27 cellular contexts compared by ENCODE assay signal in genomic region chrX:103658681-103659433, GRCh38. TPM values are rescaled to one million over a fixed set of nuclear protein-coding genes. Genes with fewer than 3 reads are reported as not detected.
DNase-seq lines count a peak whose midpoint lies in the region; ATAC-seq, FAIRE-seq and TF ChIP-seq lines count a peak whose summit lies in the region.
"Had no signal": no experiment of that assay in that cellular context is flagged by ENCODE, and none has a peak within 500 bp of the region (broad histone marks: within the 10 kb centered on the region; RNA-seq: fewer than 3 reads in every experiment).

No MANE protein-coding gene starts in this region.

- ATAC-seq in A549 (no peak; a peak in 2 of 6 replicates), GM19328 (IDR thresholded peaks at IDR 0.05; ENCODE audit: unreplicated experiment) (no peak), GM18868 (IDR thresholded peaks at IDR 0.05; ENCODE audit: unreplicated experiment) (no peak)
- ATAC-seq: HCT116 had no signal

- H3K9me3 ChIP-seq in A549 = no peaks in the 10 kb centered on the region
- H3K9me3 ChIP-seq: BLaER1 had no signal

- no peak for TF ChIP-seq POLR2A in A549 (IDR thresholded peaks at IDR 0.05; ENCODE audit: low read length)

- CTCF ChIA-PET in A549 (lab: Yijun Ruan, JAX) = no interaction called here

- WGBS in A549 (ENCODE audit: missing lambda C conversion rate) = 47% methylated on average over 5 of the region's 5 CpGs

- TF ChIP-seq EP300 in A549 (IDR thresholded peaks at IDR 0.05) = no peak

- peaks cover 37% of the 10 kb centered on the region for H3K4me1 ChIP-seq in A549

- H3K4me2 ChIP-seq in A549 = peak overlapping the region; percentile 47
- H3K4me2 ChIP-seq: BLaER1 had no signal

- H3K4me3 ChIP-seq in A549 (no peak overlapping the region), LNCaP clone FGC (ENCODE audit: low read depth, low read length) (no peak overlapping the region), fibroblast of villous mesenchyme (ENCODE audit: low read depth, low read length) (no peak overlapping the region)
- H3K4me3 ChIP-seq: BLaER1, SK-N-MC had no signal

- TF ChIP-seq CTCF in 22Rv1 (IDR thresholded peaks at IDR 0.05) (no peak), A549 (IDR thresholded peaks at IDR 0.05) (no peak), LNCaP clone FGC (IDR thresholded peaks at IDR 0.05; ENCODE audit: control insufficient read depth, extremely low read depth, insufficient read depth) (no peak), fibroblast of villous mesenchyme (IDR thresholded peaks at IDR 0.05; ENCODE audit: insufficient read depth, low read depth, low read length) (no peak)

- FAIRE-seq in A549 (lab: Jason Lieb, UNC) = no peak
- FAIRE-seq: GM12891, GM19239 had no signal

- H3K27ac ChIP-seq in 22Rv1 (peak overlapping the region; percentile 46), A549 (peak overlapping the region; percentile 39 to 49; a peak in 3 of 6 replicates)
- H3K27ac ChIP-seq: BLaER1, HL-60, RWPE1, SK-N-MC had no signal

- no peak for TF ChIP-seq RAD21 in A549 (conservative IDR thresholded peaks at IDR 0.05 in 1 of 2, IDR thresholded peaks at IDR 0.05 in 1 of 2)

- POLR2A ChIA-PET in A549 (lab: Yijun Ruan, JAX) = no interaction called here

- DNase-seq in A549 (ENCODE audit: low read depth in 1 of 2, low spot score in 1 of 2) (no peak), LNCaP clone FGC (ENCODE audit: low read depth) (peak; percentile 37), fibroblast of villous mesenchyme (ENCODE audit: low read depth) (peak; percentile 16), amniotic stem cell (lab: John Stamatoyannopoulos, UW) (no peak)
- DNase-seq: CD4-positive, alpha-beta T cell; DMS79 treated with DMSO at 0.1 percent for 48 hours; GF-D8; NCI-H1092 treated with DMSO at 0.1 percent for 48 hours; NCI-H1436; NCI-H1930; NCI-H2107; NCI-H524; NCI-H748 treated with DMSO at 0.1 percent for 48 hours; NK-92 treated with Interleukin-12 subunit alpha and Interleukin-12 subunit beta, amount 100 ng/mL, for 24 hours; SHP77; SW 1271 had no signal

TF ChIP-seq in A549, 52 proteins besides CTCF, POLR2A, EP300 and RAD21:
- peak; percentile 61; the same call in 1 of the 2 replicates for TF ChIP-seq GATA3 (IDR thresholded peaks at IDR 0.05; ENCODE audit: borderline replicate concordance)
- TF ChIP-seq HEYL (CRISPR knock-in tag; IDR thresholded peaks at IDR 0.05) = no peak
- no peak for TF ChIP-seq KDM5A (IDR thresholded peaks at IDR 0.05)

RNA-seq across cellular contexts. Expression of gene MORF4L2, which starts 27.6 kb away (rescaled TPM):
- polyA plus RNA-seq in A549 (2011; rRNA removed) (572 and 582 TPM in 2 replicates), A549 (2017; fragmentation: RNase III; extraction: RNeasy Plus Mini Kit Qiagen cat#74134 plus additional on column Dnase treatment) (482 to 521 TPM (median 493 TPM) in 3 replicates)
- polyA plus RNA-seq in A549 (2012; cell fraction: cytosol; rRNA removed) = 203 and 213 TPM in 2 replicates
- polyA plus RNA-seq in A549 (2012; cell fraction: nucleus; rRNA removed) = 126 and 251 TPM in 2 replicates
- polyA minus RNA-seq in A549 (2011; rRNA and poly(A)+ RNA removed) = 155 and 169 TPM in 2 replicates
- 933 and 1,365 TPM in 2 replicates for total RNA-seq in fibroblast of villous mesenchyme

RNA-seq across cellular contexts. Expression of gene TCEAL1, which starts 30.1 kb away (rescaled TPM):
- polyA plus RNA-seq in A549 (2011; rRNA removed) = 29.7 and 40.7 TPM in 2 replicates
- polyA plus RNA-seq in A549 (2012; cell fraction: cytosol; rRNA removed) = 18.1 and 18.9 TPM in 2 replicates
- 11.1 and 16.2 TPM in 2 replicates for polyA plus RNA-seq in A549 (2012; cell fraction: nucleus; rRNA removed)
- polyA plus RNA-seq in A549 (2017; fragmentation: RNase III; extraction: RNeasy Plus Mini Kit Qiagen cat#74134 plus additional on column Dnase treatment) = 35.1 to 42.1 TPM (median 40.5 TPM) in 3 replicates
- polyA minus RNA-seq in A549 (2011; rRNA and poly(A)+ RNA removed) = 2.9 and 3.1 TPM in 2 replicates
- 30.9 and 44.5 TPM in 2 replicates for total RNA-seq in fibroblast of villous mesenchyme

RNA-seq across cellular contexts. Expression of gene TCEAL3, which starts 51.1 kb away (rescaled TPM):
- polyA plus RNA-seq in A549 (2011; rRNA removed) (3.6 and 6.6 TPM in 2 replicates), A549 (2017; fragmentation: RNase III; extraction: RNeasy Plus Mini Kit Qiagen cat#74134 plus additional on column Dnase treatment) (18.8 to 24.0 TPM (median 23.9 TPM) in 3 replicates)
- polyA plus RNA-seq in A549 (2012; cell fraction: cytosol; rRNA removed) = 2.6 and 3.7 TPM in 2 replicates
- 0.48 and 1.2 TPM in 2 replicates for polyA plus RNA-seq in A549 (2012; cell fraction: nucleus; rRNA removed)
- 0.68 and 0.95 TPM in 2 replicates for polyA minus RNA-seq in A549 (2011; rRNA and poly(A)+ RNA removed)
- total RNA-seq in fibroblast of villous mesenchyme = 10.6 and 19.4 TPM in 2 replicates

RNA-seq across cellular contexts. Expression of gene TMEM31, which starts 51.9 kb away (rescaled TPM):
- polyA plus RNA-seq in A549 (2011; rRNA removed) = 0.10 and 0.19 TPM in 2 replicates
- polyA plus RNA-seq in A549 (2012; cell fraction: cytosol; rRNA removed) = 0.06 TPM in 1 of 2 replicates, not detected in the other
- polyA plus RNA-seq in A549 (2012; cell fraction: nucleus; rRNA removed) = not detected in 2 replicates
- not detected in 3 replicates for polyA plus RNA-seq in A549 (2017; fragmentation: RNase III; extraction: RNeasy Plus Mini Kit Qiagen cat#74134 plus additional on column Dnase treatment)
- polyA minus RNA-seq in A549 (2011; rRNA and poly(A)+ RNA removed) = not detected in 2 replicates
- 0.32 TPM in 1 of 2 replicates, not detected in the other for total RNA-seq in fibroblast of villous mesenchyme
- total RNA-seq: CD4-positive, alpha-beta T cell; H4 had no signal

Comparison
In these comparisons a context has a peak if more than half of its experiments do, and no peak if none do; other contexts are left out.
1. DNase-seq: peak in LNCaP clone FGC (single experiment) and fibroblast of villous mesenchyme (single experiment); none in A549 (0 of 2) and amniotic stem cell (single experiment).